Comparison of ENCODE assay signal across 8 cellular contexts in the genomic region with DNA sequence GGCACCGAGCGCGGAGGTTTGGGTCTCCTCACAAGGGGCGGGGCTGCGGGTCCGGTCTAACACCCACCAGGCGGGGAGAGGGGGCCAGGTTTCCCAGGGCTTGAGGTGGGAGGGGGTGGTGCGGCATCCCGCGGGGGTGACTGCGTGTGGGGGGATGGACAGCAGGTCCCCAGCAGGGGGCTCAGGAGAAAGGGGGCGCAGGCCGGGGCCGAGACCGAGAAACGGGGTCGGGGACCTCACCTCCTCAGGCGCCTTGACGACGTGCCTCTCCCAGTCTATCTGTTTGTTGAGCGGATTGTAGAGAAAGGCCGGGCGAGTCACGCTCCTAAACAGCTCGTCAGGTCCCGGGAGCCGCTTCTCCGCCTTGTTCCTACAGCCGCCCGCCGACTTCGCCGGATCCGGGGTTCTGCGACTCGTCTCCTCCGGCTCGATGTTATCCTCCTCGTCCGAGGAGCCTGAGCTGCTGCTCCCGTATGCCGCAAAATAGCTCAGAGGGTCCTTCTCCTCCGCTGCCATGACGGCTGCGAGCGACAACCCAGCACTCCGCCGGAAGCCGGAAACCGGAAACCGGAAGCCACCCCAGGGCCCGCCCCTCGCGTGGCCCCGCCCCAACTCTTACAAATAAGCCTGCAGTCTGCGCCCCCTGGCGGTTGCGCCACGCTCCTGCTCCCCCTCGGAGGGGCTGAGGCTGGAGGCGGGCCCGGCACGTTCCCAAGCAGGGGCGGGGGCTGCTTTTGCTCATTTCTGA. TPM values are rescaled to one million over a fixed set of nuclear protein-coding genes. Genes with fewer than 3 reads are reported as not detected.
DNase-seq lines count a peak whose midpoint lies in the region; ATAC-seq and TF ChIP-seq lines count a peak whose summit lies in the region.

Gene C1orf52, minus strand, starts transcription at position 545 of the 748 bp plus-strand sequence. Its CDS starts 29 bp downstream, at position 516.

- DNase-seq in NCI-H1417 (lab: John Stamatoyannopoulos, UW) (peak; percentile 90 to 95 (median 94)), SW 1271 (lab: John Stamatoyannopoulos, UW) (peak; percentile 68 to 81), Right ventricle myocardium superior (peak; percentile 98), tibial nerve (ENCODE audit: low spot score in 2 of 2) (peak; percentile 94 to 97)
- DNase-seq in activated naive CD8-positive, alpha-beta T cell treated with anti-CD3 and anti-CD28 coated beads, Interleukin-2, amount 50 U/mL, for 24 hours = peak; percentile 97

- H3K9me3 Mint-ChIP-seq in activated naive CD8-positive, alpha-beta T cell treated with anti-CD3 and anti-CD28 coated beads, Interleukin-2, amount 50 U/mL, for 24 hours = peaks cover 4% of the 10 kb centered on the region

- H3K9ac ChIP-seq in parathyroid adenoma = peak within 1 kb of the TSS; percentile 46

- H2AFZ ChIP-seq in parathyroid adenoma = peak within 1 kb of the TSS; percentile 86

- peak within 1 kb of the TSS; percentile 84 for H3K4me2 ChIP-seq in parathyroid adenoma (ENCODE audit: low read length)

- peak; percentile 99 for ATAC-seq in HG02763 (IDR thresholded peaks at IDR 0.05; ENCODE audit: unreplicated experiment)
- peak; percentile 95 for ATAC-seq in activated naive CD8-positive, alpha-beta T cell treated with anti-CD3 and anti-CD28 coated beads, Interleukin-2, amount 50 U/mL, for 24 hours
- peak; percentile 99 for ATAC-seq in Right ventricle myocardium superior (ENCODE audit: poor library complexity)

- peak; percentile 39 to 66 for TF ChIP-seq POLR2A in tibial nerve (IDR thresholded peaks at IDR 0.05)

- peak within 1 kb of the TSS; percentile 92 for H3K27ac Mint-ChIP-seq in activated naive CD8-positive, alpha-beta T cell treated with anti-CD3 and anti-CD28 coated beads, Interleukin-2, amount 50 U/mL, for 24 hours

- peak; percentile 83 to 89 for TF ChIP-seq EP300 in tibial nerve (IDR thresholded peaks at IDR 0.05)

- peaks cover 36% of the 10 kb centered on the region for H3K4me1 Mint-ChIP-seq in activated naive CD8-positive, alpha-beta T cell treated with anti-CD3 and anti-CD28 coated beads, Interleukin-2, amount 50 U/mL, for 24 hours

- 0 to 1% methylated on average over 38 to 39 of the region's 64 CpGs for WGBS in tibial nerve, 2 donors

- TF ChIP-seq CTCF in GM12874 (IDR thresholded peaks at IDR 0.05; ENCODE audit: insufficient read depth, low read depth, low read length) (peak; percentile 92), parathyroid adenoma (IDR thresholded peaks at IDR 0.05) (peak; percentile 98), tibial nerve (IDR thresholded peaks at IDR 0.05) (peak; percentile 95 to 100 (median 99))

- H3K27me3 Mint-ChIP-seq in activated naive CD8-positive, alpha-beta T cell treated with anti-CD3 and anti-CD28 coated beads, Interleukin-2, amount 50 U/mL, for 24 hours = no peaks in the 10 kb centered on the region

- no peaks in the 10 kb centered on the region for H3K27me3 ChIP-seq in parathyroid adenoma (ENCODE audit: control insufficient read depth, insufficient read depth, low read length)
- H3K27me3 ChIP-seq in tibial nerve = no peaks in the 10 kb centered on the region

- H3K4me3 ChIP-seq in parathyroid adenoma (ENCODE audit: low read depth, low read length) (peak within 1 kb of the TSS; percentile 86), tibial nerve (peak within 1 kb of the TSS; percentile 68 to 94 (median 82))

- H3K4me1 ChIP-seq in parathyroid adenoma (no peaks in the 10 kb centered on the region), tibial nerve (peaks cover 0 to 49% (median 15%) of the 10 kb centered on the region in 4 donors)

- H3K36me3 ChIP-seq in parathyroid adenoma (ENCODE audit: control insufficient read depth, insufficient read depth, low read length) = no peaks in the 10 kb centered on the region
- H3K36me3 ChIP-seq in tibial nerve = peaks cover 0 to 29% (median 0%) of the 10 kb centered on the region in 3 donors

- H3K9me3 ChIP-seq in parathyroid adenoma (ENCODE audit: control insufficient read depth, low read length) (no peaks in the 10 kb centered on the region), tibial nerve (no peaks in the 10 kb centered on the region)

- H3K36me3 Mint-ChIP-seq in activated naive CD8-positive, alpha-beta T cell treated with anti-CD3 and anti-CD28 coated beads, Interleukin-2, amount 50 U/mL, for 24 hours (ENCODE audit: low read depth) = peaks cover 40% of the 10 kb centered on the region

- intact Hi-C loops in Right ventricle myocardium superior (cut with DNase I) = loop anchor here (5.0 kb wide), 1 partner anchor 317 kb away; no protein-coding TSS in a partner anchor

- H3K79me2 ChIP-seq in parathyroid adenoma = peaks cover 2% of the 10 kb centered on the region

- H3K4me3 Mint-ChIP-seq in activated naive CD8-positive, alpha-beta T cell treated with anti-CD3 and anti-CD28 coated beads, Interleukin-2, amount 50 U/mL, for 24 hours = peak within 1 kb of the TSS; percentile 95

- H3K27ac ChIP-seq in parathyroid adenoma (peak within 1 kb of the TSS; percentile 72), tibial nerve (peak within 1 kb of the TSS; percentile 38 to 91 (median 84))

RNA-seq across cellular contexts. Expression of gene C1orf52, which starts in this region (rescaled TPM):
- total RNA-seq in Right ventricle myocardium superior (17.8 TPM), tibial nerve (10 to 100 TPM; 12.7 to 34.8 (median 24.5) TPM)

Comparison
In these comparisons a context has a peak if more than half of its experiments do, and no peak if none do; other contexts are left out.
1. Peak in every context shown above with its lines: DNase-seq, ATAC-seq, H3K4me3 ChIP-seq and H3K27ac ChIP-seq.